In genomic region chr9:41246702-41247101, GRCh38 we compare ENCODE assay signal across 1 cellular context. TPM values are rescaled to one million over a fixed set of nuclear protein-coding genes. Genes with fewer than 3 reads are reported as not detected.
DNase-seq lines count a peak whose midpoint lies in the region; TF ChIP-seq lines count a peak whose summit lies in the region.
"Not testable (repeated sequence)": the region's sequence is repeated elsewhere in the genome, so short reads cannot be mapped to it uniquely, and the experiment has no call there.

No MANE protein-coding gene starts in this region.

- H3K27ac ChIP-seq in spleen, result not testable (repeated sequence)

- WGBS in spleen, 5 donors, result 82 to 91% (median 83%) methylated on average over 3 to 4 of the region's 4 CpGs

- not testable (repeated sequence) for TF ChIP-seq CTCF in spleen (IDR thresholded peaks at IDR 0.05 in 8 of 11, conservative IDR thresholded peaks at IDR 0.05 in 3 of 11)

- H3K4me3 ChIP-seq in spleen, result not testable (repeated sequence)

- H3K4me1 ChIP-seq in spleen, result not testable (repeated sequence)

- intact Hi-C loops in spleen (cut with DNase I; ENCODE audit: low total_unique reads), result not testable (repeated sequence)

- not testable (repeated sequence) for H3K36me3 ChIP-seq in spleen

- TF ChIP-seq POLR2A in spleen (IDR thresholded peaks at IDR 0.05), result not testable (repeated sequence)

- H3K9me3 ChIP-seq in spleen, result peaks cover 0 to 56% (median 25%) of the 10 kb centered on the region in 8 donors

- H3K27me3 ChIP-seq in spleen (replicated peaks in 1 of 7), result not testable (repeated sequence)

- DNase-seq in spleen, result peak; percentile 37

RNA-seq across cellular contexts. Expression of gene ZNG1F, which starts 57.6 kb away (rescaled TPM):
- total RNA-seq in spleen, result 10 to 100 TPM in 6 of 7 donors, 1 to 10 TPM in 1; 5.7 to 23.7 (median 17.6) TPM
- polyA plus RNA-seq in spleen, result 10 to 100 TPM; 21.2 to 47.4 (median 21.3) TPM
